ENCODE assay signal across 1 cellular context in genomic region chr4:8021796-8022195, GRCh38.
TF ChIP-seq lines count a peak whose summit lies in the region.

No MANE protein-coding gene starts in this region.

TF ChIP-seq in IMR-90, 13 proteins besides CTCF, POLR2A, EP300 and RAD21 (continued from another document):
- TF ChIP-seq, protein P1, sequence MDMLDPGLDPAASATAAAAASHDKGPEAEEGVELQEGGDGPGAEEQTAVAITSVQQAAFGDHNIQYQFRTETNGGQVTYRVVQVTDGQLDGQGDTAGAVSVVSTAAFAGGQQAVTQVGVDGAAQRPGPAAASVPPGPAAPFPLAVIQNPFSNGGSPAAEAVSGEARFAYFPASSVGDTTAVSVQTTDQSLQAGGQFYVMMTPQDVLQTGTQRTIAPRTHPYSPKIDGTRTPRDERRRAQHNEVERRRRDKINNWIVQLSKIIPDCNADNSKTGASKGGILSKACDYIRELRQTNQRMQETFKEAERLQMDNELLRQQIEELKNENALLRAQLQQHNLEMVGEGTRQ (IDR thresholded peaks at IDR 0.05; ENCODE audit: low read depth, low read length), result no peak
